Comparison of ENCODE assay signal across 8 cellular contexts in the genomic region with DNA sequence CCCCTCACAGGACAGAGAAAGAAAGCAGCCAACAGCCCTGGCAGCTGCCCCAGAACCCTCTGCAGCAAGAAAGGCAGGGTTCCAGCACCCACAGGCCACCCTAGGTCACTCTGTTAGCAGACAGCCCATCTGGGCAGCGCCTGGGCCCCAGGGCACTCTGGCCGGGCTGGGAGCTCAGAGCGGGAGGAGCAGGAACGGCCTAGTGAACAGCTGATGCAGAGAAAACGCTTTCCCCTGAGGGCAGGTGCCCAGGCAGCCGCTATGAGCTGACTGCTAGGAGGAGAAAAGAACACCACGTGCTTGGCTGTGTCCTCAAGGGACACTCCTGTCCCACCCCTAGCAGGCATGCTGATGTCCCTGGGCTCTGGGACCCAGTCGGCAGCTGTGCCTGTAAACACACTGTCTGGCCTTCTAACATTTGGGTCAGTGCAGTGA. TPM values are rescaled to one million over a fixed set of nuclear protein-coding genes. Genes with fewer than 3 reads are reported as not detected.
DNase-seq lines count a peak whose midpoint lies in the region; ATAC-seq and FAIRE-seq lines count a peak whose summit lies in the region.

No MANE protein-coding gene starts in this region.

- H3K4me3 Mint-ChIP-seq in T-helper 1 cell treated with Interleukin-12 subunit alpha and Interleukin-12 subunit beta and Interleukin-4 antibody, amounts not matched to agents 30 μg/mL and 1 μg/mL, for 36 hours, result no peak overlapping the region
- no peak overlapping the region for H3K4me3 Mint-ChIP-seq in activated CD4-positive, alpha-beta memory T cell treated with anti-CD3 and anti-CD28 coated beads for 36 hours
- H3K4me3 Mint-ChIP-seq in immature natural killer cell, result peak overlapping the region; percentile 66 to 78 (median 78)

- peaks cover 44% of the 10 kb centered on the region for H3K4me1 Mint-ChIP-seq in T-helper 1 cell treated with Interleukin-12 subunit alpha and Interleukin-12 subunit beta and Interleukin-4 antibody, amounts not matched to agents 30 μg/mL and 1 μg/mL, for 36 hours (ENCODE audit: low read depth)
- peaks cover 72% of the 10 kb centered on the region for H3K4me1 Mint-ChIP-seq in activated CD4-positive, alpha-beta memory T cell treated with anti-CD3 and anti-CD28 coated beads for 36 hours (ENCODE audit: low read depth)
- H3K4me1 Mint-ChIP-seq in immature natural killer cell, result peaks cover 59 to 74% of the 10 kb centered on the region in 2 donors

- H3K36me3 Mint-ChIP-seq in T-helper 1 cell treated with Interleukin-12 subunit alpha and Interleukin-12 subunit beta and Interleukin-4 antibody, amounts not matched to agents 30 μg/mL and 1 μg/mL, for 36 hours (ENCODE audit: low read depth), result peaks cover 15% of the 10 kb centered on the region
- peaks cover 13% of the 10 kb centered on the region for H3K36me3 Mint-ChIP-seq in activated CD4-positive, alpha-beta memory T cell treated with anti-CD3 and anti-CD28 coated beads for 36 hours
- peaks cover 4 to 8% (median 5%) of the 10 kb centered on the region in 3 donors for H3K36me3 Mint-ChIP-seq in immature natural killer cell

- ATAC-seq in GM21723 (IDR thresholded peaks at IDR 0.05; ENCODE audit: unreplicated experiment), result no peak

- peak overlapping the region; percentile 99 for H3K27ac ChIP-seq in substantia nigra (ENCODE audit: low read depth, low read length, poor library complexity, severe bottlenecking)

- POLR2A ChIA-PET in activated CD4-positive, alpha-beta memory T cell treated with anti-CD3 and anti-CD28 coated beads for 36 hours (lab: Charles Lee), result interaction anchor here (0.9 to 1.8 kb wide), 3 partner anchors 9 to 84 kb away, joined by 4 to 5 read pairs (median 4); a partner anchor contains a TSS

- DNase-seq in T-helper 1 cell, result no peak
- no peak for DNase-seq in activated CD4-positive, alpha-beta memory T cell treated with anti-CD3 and anti-CD28 coated beads for 36 hours
- no peak for DNase-seq in immature natural killer cell
- peak in 39 of 49 donors; percentile 51 to 83 (median 70) for DNase-seq in substantia nigra (lab: John Stamatoyannopoulos, UW)
- DNase-seq in urothelium cell line (ENCODE audit: low spot score), result no peak
- no peak for DNase-seq in NCI-H226

- intact Hi-C loops in activated CD4-positive, alpha-beta memory T cell treated with anti-CD3 and anti-CD28 coated beads for 36 hours (cut with micrococcal nuclease), result no loop called here

- H3K27me3 Mint-ChIP-seq in T-helper 1 cell treated with Interleukin-12 subunit alpha and Interleukin-12 subunit beta and Interleukin-4 antibody, amounts not matched to agents 30 μg/mL and 1 μg/mL, for 36 hours (ENCODE audit: low read depth), result no peaks in the 10 kb centered on the region
- H3K27me3 Mint-ChIP-seq in activated CD4-positive, alpha-beta memory T cell treated with anti-CD3 and anti-CD28 coated beads for 36 hours, result no peaks in the 10 kb centered on the region
- H3K27me3 Mint-ChIP-seq in immature natural killer cell (ENCODE audit: low read depth in 3 of 3), result peaks cover 0 to 12% (median 8%) of the 10 kb centered on the region in 3 donors

- no peaks in the 10 kb centered on the region for H3K9me3 Mint-ChIP-seq in T-helper 1 cell treated with Interleukin-12 subunit alpha and Interleukin-12 subunit beta and Interleukin-4 antibody, amounts not matched to agents 30 μg/mL and 1 μg/mL, for 36 hours
- H3K9me3 Mint-ChIP-seq in activated CD4-positive, alpha-beta memory T cell treated with anti-CD3 and anti-CD28 coated beads for 36 hours, result no peaks in the 10 kb centered on the region
- H3K9me3 Mint-ChIP-seq in immature natural killer cell, result no peaks in the 10 kb centered on the region

- peak overlapping the region; percentile 77 for H3K27ac Mint-ChIP-seq in T-helper 1 cell treated with Interleukin-12 subunit alpha and Interleukin-12 subunit beta and Interleukin-4 antibody, amounts not matched to agents 30 μg/mL and 1 μg/mL, for 36 hours
- peak overlapping the region; percentile 49 for H3K27ac Mint-ChIP-seq in activated CD4-positive, alpha-beta memory T cell treated with anti-CD3 and anti-CD28 coated beads for 36 hours
- peak overlapping the region; percentile 88 to 96 (median 95) for H3K27ac Mint-ChIP-seq in immature natural killer cell

- no peak for FAIRE-seq in urothelium cell line (lab: Jason Lieb, UNC)

- CTCF ChIA-PET in activated CD4-positive, alpha-beta memory T cell treated with anti-CD3 and anti-CD28 coated beads for 36 hours (lab: Charles Lee), result interaction anchor here (0.9 to 26.8 kb wide), 5 partner anchors 11 to 92 kb away, joined by 3 to 552 read pairs (median 6); no protein-coding TSS in a partner anchor

RNA-seq across cellular contexts. Expression of a gene that starts 6.6 kb away (rescaled TPM):
- total RNA-seq in activated CD4-positive, alpha-beta memory T cell treated with anti-CD3 and anti-CD28 coated beads for 36 hours, result 10 to 100 TPM; 65.4 TPM
- polyA plus RNA-seq in immature natural killer cell, result 10 to 100 TPM; 31.2 to 68.8 (median 31.6) TPM

RNA-seq across cellular contexts. Expression of a gene that starts 49.2 kb away (rescaled TPM):
- total RNA-seq in activated CD4-positive, alpha-beta memory T cell treated with anti-CD3 and anti-CD28 coated beads for 36 hours, result 1 to 10 TPM; 3.2 to 3.6 TPM
- polyA plus RNA-seq in immature natural killer cell, result not detected

RNA-seq across cellular contexts. Expression of a gene that starts 52.7 kb away (rescaled TPM):
- total RNA-seq in activated CD4-positive, alpha-beta memory T cell treated with anti-CD3 and anti-CD28 coated beads for 36 hours, result 1 to 10 TPM in 1 of 2 experiments, under 1 TPM in 1; 0.88 to 1.0 TPM
- polyA plus RNA-seq in immature natural killer cell, result not detected

Comparison
In these comparisons a context has a peak if more than half of its experiments do, and no peak if none do; other contexts are left out.
1. H3K4me3 Mint-ChIP-seq: peak in immature natural killer cell (5 of 5); none in T-helper 1 cell treated with Interleukin-12 subunit alpha and Interleukin-12 subunit beta and Interleukin-4 antibody, amounts not matched to agents 30 μg/mL and 1 μg/mL, for 36 hours (single experiment) and activated CD4-positive, alpha-beta memory T cell treated with anti-CD3 and anti-CD28 coated beads for 36 hours (single experiment).
2. DNase-seq: peak in substantia nigra (39 of 49); none in T-helper 1 cell (0 of 5), activated CD4-positive, alpha-beta memory T cell treated with anti-CD3 and anti-CD28 coated beads for 36 hours (single experiment), immature natural killer cell (0 of 3), urothelium cell line (single experiment) and NCI-H226 (single experiment).
3. Peak in every context shown above with its lines, with median percentiles within 50 percentile points of each other: H3K27ac Mint-ChIP-seq.